ENCODE assay signal across 8 cellular contexts in genomic region chr3:31531465-31531991, GRCh38. TPM values are rescaled to one million over a fixed set of nuclear protein-coding genes. Genes with fewer than 3 reads are reported as not detected.
A peak's percentile ranks its signal among the peaks of the same experiment; 100 is the strongest.
DNase-seq lines count a peak whose midpoint lies in the region; ATAC-seq and TF ChIP-seq lines count a peak whose summit lies in the region.

No MANE protein-coding gene starts in this region.

- H3K36me3 ChIP-seq in ACC112 (ENCODE audit: insufficient read depth, low read length) (no peaks in the 10 kb centered on the region), HCT116 (ENCODE audit: control insufficient read depth in 1 of 2, insufficient read depth in 2 of 2, low read length in 2 of 2) (no peaks in the 10 kb centered on the region), testis (ENCODE audit: low read depth, missing control alignments) (no peaks in the 10 kb centered on the region)

- H2AFZ ChIP-seq in ACC112 (ENCODE audit: low read length, unreplicated experiment) (peak overlapping the region; percentile 71), HCT116 (ENCODE audit: low read depth, low read length, poor library complexity, severe bottlenecking) (peak overlapping the region; percentile 61)

- peaks cover 20% of the 10 kb centered on the region for H3K4me1 ChIP-seq in ACC112 (ENCODE audit: control insufficient read depth, insufficient read depth, low read length, unreplicated experiment)
- peaks cover 12 to 32% of the 10 kb centered on the region in 2 experiments for H3K4me1 ChIP-seq in HCT116 (ENCODE audit: control insufficient read depth in 1 of 2, insufficient read depth in 2 of 2, low read length in 2 of 2)
- H3K4me1 ChIP-seq in testis, result peaks cover 30% of the 10 kb centered on the region

- no peaks in the 10 kb centered on the region for H3K27me3 Mint-ChIP-seq in activated CD8-positive, alpha-beta T cell treated with anti-CD3 and anti-CD28 coated beads, Interleukin-2, amount 10 ng/mL, durations not matched to agents 7 days and 5 days (ENCODE audit: low read depth)

- H3K27me3 ChIP-seq in ACC112 (ENCODE audit: insufficient read depth, low read length) (no peaks in the 10 kb centered on the region), HCT116 (ENCODE audit: insufficient read depth, low read length) (peaks cover 4% of the 10 kb centered on the region; the same call in 1 of the 2 replicates), testis (no peaks in the 10 kb centered on the region)

- DNase-seq in HCT116 (ENCODE audit: low read depth, low spot score) (no peak), inferior parietal cortex (ENCODE audit: extremely low spot score) (peak; percentile 26), testis (no peak), GM03348 (ENCODE audit: low spot score) (no peak)
- DNase-seq in activated CD8-positive, alpha-beta T cell treated with anti-CD3 and anti-CD28 coated beads, Interleukin-2, amount 10 ng/mL, durations not matched to agents 7 days and 5 days, result no peak

- H3K9me3 ChIP-seq in HCT116 (ENCODE audit: control insufficient read depth in 1 of 2, insufficient read depth in 1 of 2, low read depth in 1 of 2, low read length in 2 of 2) (no peaks in the 10 kb centered on the region), testis (no peaks in the 10 kb centered on the region)

- 3% methylated on average over 24 to 31 of the region's 31 CpGs for WGBS in testis, 2 donors

- H3K9me3 Mint-ChIP-seq in activated CD8-positive, alpha-beta T cell treated with anti-CD3 and anti-CD28 coated beads, Interleukin-2, amount 10 ng/mL, durations not matched to agents 7 days and 5 days (ENCODE audit: insufficient read depth), result no peaks in the 10 kb centered on the region

- peak overlapping the region; percentile 92 for H3K27ac ChIP-seq in ACC112 (ENCODE audit: low read depth, low read length)
- peak overlapping the region; percentile 96 for H3K27ac ChIP-seq in HCT116 (ENCODE audit: low read depth, low read length)
- H3K27ac ChIP-seq in testis, result peak overlapping the region; percentile 98

- TF ChIP-seq POLR2A in HCT116 (IDR thresholded peaks at IDR 0.05; ENCODE audit: borderline replicate concordance, extremely low read depth, insufficient read depth, insufficient read length) (no peak), testis (IDR thresholded peaks at IDR 0.05) (no peak)

- no peak overlapping the region for H3K4me3 Mint-ChIP-seq in activated CD8-positive, alpha-beta T cell treated with anti-CD3 and anti-CD28 coated beads, Interleukin-2, amount 10 ng/mL, durations not matched to agents 7 days and 5 days

- H3K36me3 Mint-ChIP-seq in activated CD8-positive, alpha-beta T cell treated with anti-CD3 and anti-CD28 coated beads, Interleukin-2, amount 10 ng/mL, durations not matched to agents 7 days and 5 days (ENCODE audit: low read depth), result peaks cover 14% of the 10 kb centered on the region

- no peaks in the 10 kb centered on the region for H3K9me2 ChIP-seq in HCT116 (ENCODE audit: insufficient read depth)

- peaks cover 11% of the 10 kb centered on the region for H3K4me1 Mint-ChIP-seq in activated CD8-positive, alpha-beta T cell treated with anti-CD3 and anti-CD28 coated beads, Interleukin-2, amount 10 ng/mL, durations not matched to agents 7 days and 5 days (ENCODE audit: low read depth)

- intact Hi-C loops in HCT116 (cut with micrococcal nuclease) (no loop called here), testis (cut with DNase I; ENCODE audit: low total_unique reads) (no loop called here)

- H4K20me1 ChIP-seq in HCT116 (ENCODE audit: insufficient read depth), result peaks cover 15% of the 10 kb centered on the region; the same call in 1 of the 2 replicates

- CTCF ChIA-PET in HCT116 (lab: Charles Lee), result interaction anchor here (1.1 to 1.3 kb wide), 3 partner anchors 15 to 84 kb away, joined by 3 read pairs; no protein-coding TSS in a partner anchor
- CTCF ChIA-PET in activated CD8-positive, alpha-beta T cell treated with anti-CD3 and anti-CD28 coated beads, Interleukin-2, amount 10 ng/mL, durations not matched to agents 7 days and 5 days (lab: Charles Lee), result interaction anchor here (0.7 to 3.0 kb wide), 15 partner anchors 8 to 455 kb away, joined by 3 to 23 read pairs (median 4); no protein-coding TSS in a partner anchor

- H3K4me3 ChIP-seq in ACC112 (ENCODE audit: low read depth, low read length) (peak overlapping the region; percentile 73), HCT116 (replicated peaks in 1 of 2; ENCODE audit: low read depth in 1 of 2, low read length in 2 of 2) (peak overlapping the region; percentile 74 to 88), testis (peak overlapping the region; percentile 84 to 92)

- POLR2A ChIA-PET in HCT116 (lab: Charles Lee), result interaction anchor here (0.6 to 3.0 kb wide), 4 partner anchors 8 to 1239 kb away, joined by 3 to 22 read pairs (median 6); no protein-coding TSS in a partner anchor
- POLR2A ChIA-PET in activated CD8-positive, alpha-beta T cell treated with anti-CD3 and anti-CD28 coated beads, Interleukin-2, amount 10 ng/mL, durations not matched to agents 7 days and 5 days (lab: Charles Lee), result interaction anchor here (0.7 to 3.4 kb wide), 15 partner anchors 10 to 865 kb away, joined by 3 to 50 read pairs (median 6); no protein-coding TSS in a partner anchor

- peak in 2 of 3 experiments; percentile 27 to 32; a peak in 3 of 6 replicates for TF ChIP-seq CTCF in HCT116 (IDR thresholded peaks at IDR 0.05 in 2 of 3, conservative IDR thresholded peaks at IDR 0.05 in 1 of 3; ENCODE audit: borderline replicate concordance in 1 of 3, insufficient read depth in 1 of 3, low read depth in 2 of 3, low read length in 2 of 3)
- TF ChIP-seq CTCF in testis (IDR thresholded peaks at IDR 0.05), result peak in 1 of 3 experiments; percentile 25

- H3K9ac ChIP-seq in HCT116 (ENCODE audit: low read length), result peak overlapping the region; percentile 94

- H3K79me2 ChIP-seq in ACC112 (ENCODE audit: control insufficient read depth, insufficient read depth, low read length, unreplicated experiment), result peaks cover 41% of the 10 kb centered on the region
- peaks cover 50% of the 10 kb centered on the region for H3K79me2 ChIP-seq in HCT116 (ENCODE audit: insufficient read depth, low read length)

- ATAC-seq in HCT116 (no peak), HG02870 (IDR thresholded peaks at IDR 0.05; ENCODE audit: unreplicated experiment) (no peak), HG03571 (IDR thresholded peaks at IDR 0.05; ENCODE audit: unreplicated experiment) (no peak)
- no peak for ATAC-seq in activated CD8-positive, alpha-beta T cell treated with anti-CD3 and anti-CD28 coated beads, Interleukin-2, amount 10 ng/mL, durations not matched to agents 7 days and 5 days

- no peak for TF ChIP-seq RAD21 in HCT116 (IDR thresholded peaks at IDR 0.05; ENCODE audit: low read depth)

- TSS peak; percentile 83 for BruUV-seq in HCT116 (replicated peaks; lab: Mats Ljungman, UMichigan)

- H3K4me2 ChIP-seq in HCT116 (ENCODE audit: low read length), result peak overlapping the region; percentile 100

- RAD21 ChIA-PET in HCT116 (lab: Charles Lee; ENCODE audit: low non-redundant PET in 1 of 2, low total read pairs in 2 of 2, uncharacterized antibody in 2 of 2, unreplicated experiment in 2 of 2), result no interaction called here

- H3K27ac Mint-ChIP-seq in activated CD8-positive, alpha-beta T cell treated with anti-CD3 and anti-CD28 coated beads, Interleukin-2, amount 10 ng/mL, durations not matched to agents 7 days and 5 days, result peak overlapping the region; percentile 99

TF ChIP-seq in HCT116, 20 proteins besides CTCF, POLR2A, EP300 and RAD21:
- TF ChIP-seq EGR1 (IDR thresholded peaks at IDR 0.05; ENCODE audit: low read depth), result 0 out of 2 replicates have a peak, but pooled peaks have one; percentile 21
- TF ChIP-seq ZNF274 (IDR thresholded peaks at IDR 0.05; ENCODE audit: low read depth, low read length), result no peak
- TF ChIP-seq JUND (IDR thresholded peaks at IDR 0.05), result no peak
- peak; percentile 45; the same call in 1 of the 2 replicates for TF ChIP-seq CEBPB (IDR thresholded peaks at IDR 0.05; ENCODE audit: low read depth)
- TF ChIP-seq MAX (IDR thresholded peaks at IDR 0.05), result no peak
- TF ChIP-seq, protein P1, sequence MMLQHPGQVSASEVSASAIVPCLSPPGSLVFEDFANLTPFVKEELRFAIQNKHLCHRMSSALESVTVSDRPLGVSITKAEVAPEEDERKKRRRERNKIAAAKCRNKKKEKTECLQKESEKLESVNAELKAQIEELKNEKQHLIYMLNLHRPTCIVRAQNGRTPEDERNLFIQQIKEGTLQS (IDR thresholded peaks at IDR 0.05), result no peak

RNA-seq across cellular contexts. Expression of gene STT3B, which starts 1.2 kb away (rescaled TPM):
- 131 TPM for total RNA-seq in HCT116 (2021; ENCODE audit: unreplicated experiment)
- polyA plus RNA-seq in HCT116 (2012), result 42.6 and 54.3 TPM in 2 replicates
- total RNA-seq in activated CD8-positive, alpha-beta T cell treated with anti-CD3 and anti-CD28 coated beads, Interleukin-2, amount 10 ng/mL, durations not matched to agents 7 days and 5 days, result 100 to 1,000 TPM; 137 to 140 TPM
- 100 to 1,000 TPM; 140 to 178 TPM for total RNA-seq in testis
- 231 TPM for polyA plus RNA-seq in testis (ENCODE audit: insufficient read depth, low read depth, low replicate concordance)
